Comparison of ENCODE assay signal across 9 cellular contexts in the genomic region with DNA sequence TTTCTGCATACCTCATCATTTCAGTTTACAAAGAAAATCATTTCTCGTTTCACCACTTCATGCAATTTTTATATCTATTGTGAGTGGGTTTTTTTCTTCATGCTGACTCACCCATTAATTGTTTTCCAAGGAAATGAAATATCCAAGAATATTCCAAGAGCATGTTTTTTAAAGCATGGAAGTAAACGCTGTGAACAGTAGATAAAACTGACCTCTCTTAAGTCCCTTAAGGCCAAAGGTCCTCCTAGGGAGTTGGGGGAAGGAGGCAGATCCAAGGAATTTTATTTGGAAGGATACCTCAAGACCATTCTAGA. TPM values are rescaled to one million over a fixed set of nuclear protein-coding genes. Genes with fewer than 3 reads are reported as not detected.
A peak's percentile ranks its signal among the peaks of the same experiment; 100 is the strongest.
DNase-seq lines count a peak whose midpoint lies in the region; ATAC-seq and FAIRE-seq lines count a peak whose summit lies in the region.
"Had no signal": no experiment of that assay in that cellular context is flagged by ENCODE, and none has a peak within 500 bp of the region (broad histone marks: within the 10 kb centered on the region; RNA-seq: fewer than 3 reads in every experiment).

No MANE protein-coding gene starts in this region.

- H3K4me3 ChIP-seq in subcutaneous abdominal adipose tissue (ENCODE audit: low read depth in 1 of 5, low read length in 5 of 5) = peak overlapping the region; percentile 69 to 84 (median 78)

- H3K36me3 Mint-ChIP-seq in T-helper 2 cell treated with Interferon-gamma antibody and Interleukin-4, amounts not matched to agents 5 μg/mL and 100 μg/mL, for 36 hours (ENCODE audit: low read depth) = no peaks in the 10 kb centered on the region
- no peaks in the 10 kb centered on the region for H3K36me3 Mint-ChIP-seq in activated naive CD8-positive, alpha-beta T cell treated with anti-CD3 and anti-CD28 coated beads, Interleukin-2, amount 10 ng/mL, durations not matched to agents 7 days and 5 days
- H3K36me3 Mint-ChIP-seq: CD4-positive, CD25-positive, alpha-beta regulatory T cell had no signal

- no peaks in the 10 kb centered on the region for H3K9me3 Mint-ChIP-seq in T-helper 2 cell treated with Interferon-gamma antibody and Interleukin-4, amounts not matched to agents 5 μg/mL and 100 μg/mL, for 36 hours
- H3K9me3 Mint-ChIP-seq in activated naive CD8-positive, alpha-beta T cell treated with anti-CD3 and anti-CD28 coated beads, Interleukin-2, amount 10 ng/mL, durations not matched to agents 7 days and 5 days = no peaks in the 10 kb centered on the region

- peak overlapping the region; percentile 94 for H3K27ac ChIP-seq in subcutaneous abdominal adipose tissue (ENCODE audit: low read depth, low read length)

- peak overlapping the region; percentile 57 to 87 (median 78) for H3K9ac ChIP-seq in subcutaneous abdominal adipose tissue (ENCODE audit: low read length in 5 of 5)

- H3K9me3 ChIP-seq in subcutaneous abdominal adipose tissue (ENCODE audit: control insufficient read depth in 5 of 5, low read length in 5 of 5) = no peaks in the 10 kb centered on the region

- POLR2A ChIA-PET in activated naive CD8-positive, alpha-beta T cell treated with anti-CD3 and anti-CD28 coated beads, Interleukin-2, amount 10 ng/mL, durations not matched to agents 7 days and 5 days (lab: Charles Lee) = no interaction called here

- H3K27me3 Mint-ChIP-seq in T-helper 2 cell treated with Interferon-gamma antibody and Interleukin-4, amounts not matched to agents 5 μg/mL and 100 μg/mL, for 36 hours (ENCODE audit: low read depth) = peaks cover 67% of the 10 kb centered on the region
- peaks cover 58% of the 10 kb centered on the region for H3K27me3 Mint-ChIP-seq in activated naive CD8-positive, alpha-beta T cell treated with anti-CD3 and anti-CD28 coated beads, Interleukin-2, amount 10 ng/mL, durations not matched to agents 7 days and 5 days

- FAIRE-seq in islet of Langerhans (lab: Jason Lieb, UNC) = peak; percentile 64

- H3K4me1 Mint-ChIP-seq in T-helper 2 cell treated with Interferon-gamma antibody and Interleukin-4, amounts not matched to agents 5 μg/mL and 100 μg/mL, for 36 hours (ENCODE audit: low read depth) = peaks cover 23% of the 10 kb centered on the region
- peaks cover 26% of the 10 kb centered on the region for H3K4me1 Mint-ChIP-seq in activated naive CD8-positive, alpha-beta T cell treated with anti-CD3 and anti-CD28 coated beads, Interleukin-2, amount 10 ng/mL, durations not matched to agents 7 days and 5 days

- H3K4me1 ChIP-seq in subcutaneous abdominal adipose tissue (ENCODE audit: control insufficient read depth in 5 of 5, insufficient read depth in 5 of 5, low read length in 5 of 5) = peaks cover 3 to 45% (median 41%) of the 10 kb centered on the region in 5 donors

- no peak for DNase-seq in T-helper 2 cell treated with Interferon-gamma antibody and Interleukin-4, amounts not matched to agents 5 μg/mL and 100 μg/mL, for 36 hours (ENCODE audit: low spot score)
- no peak for DNase-seq in T-helper 2 cell
- DNase-seq in activated naive CD8-positive, alpha-beta T cell treated with anti-CD3 and anti-CD28 coated beads, Interleukin-2, amount 10 ng/mL, durations not matched to agents 7 days and 5 days = no peak
- no peak for DNase-seq in HuH-7 (ENCODE audit: low spot score)
- DNase-seq in kidney tubule cell (ENCODE audit: low spot score) = no peak
- no peak for DNase-seq in activated effector memory CD4-positive, alpha-beta T cell treated with anti-CD3 and anti-CD28 coated beads, Interleukin-2, amount 50 U/mL, for 16 hours

- H3K27me3 ChIP-seq in subcutaneous abdominal adipose tissue (ENCODE audit: control insufficient read depth in 5 of 5, insufficient read depth in 4 of 5, low read length in 5 of 5) = no peaks in the 10 kb centered on the region

- H3K36me3 ChIP-seq in subcutaneous abdominal adipose tissue (ENCODE audit: control insufficient read depth in 5 of 5, insufficient read depth in 5 of 5, low read length in 5 of 5) = no peaks in the 10 kb centered on the region

- no peak for ATAC-seq in activated naive CD8-positive, alpha-beta T cell treated with anti-CD3 and anti-CD28 coated beads, Interleukin-2, amount 10 ng/mL, durations not matched to agents 7 days and 5 days (ENCODE audit: low read depth)

- no peak overlapping the region for H3K27ac Mint-ChIP-seq in T-helper 2 cell treated with Interferon-gamma antibody and Interleukin-4, amounts not matched to agents 5 μg/mL and 100 μg/mL, for 36 hours
- peak overlapping the region; percentile 84 for H3K27ac Mint-ChIP-seq in activated naive CD8-positive, alpha-beta T cell treated with anti-CD3 and anti-CD28 coated beads, Interleukin-2, amount 10 ng/mL, durations not matched to agents 7 days and 5 days
- H3K27ac Mint-ChIP-seq: CD4-positive, CD25-positive, alpha-beta regulatory T cell had no signal

- peak overlapping the region; percentile 77 for H3K4me3 Mint-ChIP-seq in T-helper 2 cell treated with Interferon-gamma antibody and Interleukin-4, amounts not matched to agents 5 μg/mL and 100 μg/mL, for 36 hours
- peak overlapping the region; percentile 83 for H3K4me3 Mint-ChIP-seq in activated naive CD8-positive, alpha-beta T cell treated with anti-CD3 and anti-CD28 coated beads, Interleukin-2, amount 10 ng/mL, durations not matched to agents 7 days and 5 days

RNA-seq across cellular contexts. Expression of gene APBB2, which starts 2.6 kb away (rescaled TPM):
- 1 to 10 TPM in 1 of 2 experiments, under 1 TPM in 1; 0.96 to 2.0 TPM for total RNA-seq in activated naive CD8-positive, alpha-beta T cell treated with anti-CD3 and anti-CD28 coated beads, Interleukin-2, amount 10 ng/mL, durations not matched to agents 7 days and 5 days
- total RNA-seq: CD4-positive, CD25-positive, alpha-beta regulatory T cell had no signal

RNA-seq across cellular contexts. Expression of gene UCHL1, which starts 39.8 kb away (rescaled TPM):
- total RNA-seq in activated naive CD8-positive, alpha-beta T cell treated with anti-CD3 and anti-CD28 coated beads, Interleukin-2, amount 10 ng/mL, durations not matched to agents 7 days and 5 days = 1 to 10 TPM in 1 of 2 experiments, under 1 TPM in 1; 0.83 to 1.5 TPM
- total RNA-seq: CD4-positive, CD25-positive, alpha-beta regulatory T cell had no signal
